9 cellular contexts compared by ENCODE assay signal in genomic region chr16:87581867-87582220, GRCh38. TPM values are rescaled to one million over a fixed set of nuclear protein-coding genes. Genes with fewer than 3 reads are reported as not detected.
DNase-seq lines count a peak whose midpoint lies in the region; ATAC-seq and TF ChIP-seq lines count a peak whose summit lies in the region.
"Had no signal": no experiment of that assay in that cellular context is flagged by ENCODE, and none has a peak within 500 bp of the region (broad histone marks: within the 10 kb centered on the region; RNA-seq: fewer than 3 reads in every experiment).

No MANE protein-coding gene starts in this region.

- peak; percentile 63 for DNase-seq in BE2C
- DNase-seq in RPMI7951 (ENCODE audit: low read depth): peak; percentile 98
- peak; percentile 99 for DNase-seq in fibroblast of mammary gland (ENCODE audit: low read depth)
- no peak for DNase-seq in neuronal stem cell (ENCODE audit: low spot score)
- no peak for DNase-seq in GM19238 (ENCODE audit: insufficient read length, low spot score)
- DNase-seq in DMS114 treated with DMSO at 0.1 percent for 48 hours (lab: John Stamatoyannopoulos, UW; ENCODE audit: unreplicated experiment): no peak
- no peak for DNase-seq in NCI-H748 treated with DMSO at 0.1 percent for 48 hours (lab: John Stamatoyannopoulos, UW)
- DNase-seq: Karpas-422 had no signal

- no peaks in the 10 kb centered on the region for H3K79me1 ChIP-seq in neuronal stem cell (ENCODE audit: low read depth, low read length)

- no peak overlapping the region for H3K9ac ChIP-seq in neuronal stem cell (ENCODE audit: low read depth, low read length, poor library complexity)

- WGBS in neuronal stem cell (ENCODE audit: extremely low coverage in 2 of 2, insufficient read length in 2 of 2, insufficient replicate concordance in 1 of 2), 2 donors: no CpG with 5 or more reads among the region's 5 CpGs

- H2BK15ac ChIP-seq in neuronal stem cell (ENCODE audit: low read length): peak overlapping the region; percentile 44

- H3K4ac ChIP-seq in neuronal stem cell (ENCODE audit: low read length): no peak overlapping the region

- H3K4me1 ChIP-seq in BE2C: peaks cover 23% of the 10 kb centered on the region
- peaks cover 7 to 9% of the 10 kb centered on the region in 2 donors for H3K4me1 ChIP-seq in neuronal stem cell (ENCODE audit: control insufficient read depth in 2 of 2, insufficient read depth in 1 of 2, low read depth in 1 of 2, low read length in 2 of 2)

- H2AK5ac ChIP-seq in neuronal stem cell (ENCODE audit: low read depth, low read length): no peak overlapping the region

- H3K9me3 ChIP-seq in BE2C (no peaks in the 10 kb centered on the region), neuronal stem cell (replicated peaks in 1 of 2; ENCODE audit: control insufficient read depth in 2 of 2, insufficient read depth in 1 of 2, low read depth in 1 of 2, low read length in 2 of 2) (no peaks in the 10 kb centered on the region)

- no peak overlapping the region for H2BK120ac ChIP-seq in neuronal stem cell (ENCODE audit: low read depth, low read length)

- H3K4me2 ChIP-seq in neuronal stem cell (ENCODE audit: insufficient read depth, low read length, poor library complexity, severe bottlenecking): no peak overlapping the region

- no peak overlapping the region for H3K27ac ChIP-seq in neuronal stem cell (replicated peaks; ENCODE audit: low read length)

- H2BK12ac ChIP-seq in neuronal stem cell (ENCODE audit: low read length): no peak overlapping the region

- no peak overlapping the region for H4K91ac ChIP-seq in neuronal stem cell (ENCODE audit: low read depth, low read length, poor library complexity)

- no peak overlapping the region for H3K18ac ChIP-seq in neuronal stem cell (ENCODE audit: low read length)

- no peak overlapping the region for H3K23ac ChIP-seq in neuronal stem cell (ENCODE audit: low read depth, low read length, poor library complexity)

- TF ChIP-seq CTCF in BE2C (IDR thresholded peaks at IDR 0.05; ENCODE audit: low read depth, low read length) (no peak), fibroblast of mammary gland (conservative IDR thresholded peaks at IDR 0.05; ENCODE audit: control insufficient read depth, insufficient read depth, low read depth, low read length) (no peak)

- ATAC-seq in GM21526 (IDR thresholded peaks at IDR 0.05; ENCODE audit: low FRiP score, unreplicated experiment): no peak

- H2BK5ac ChIP-seq in neuronal stem cell (ENCODE audit: low read length): no peak overlapping the region

- no peak overlapping the region for H4K8ac ChIP-seq in neuronal stem cell (ENCODE audit: low read depth, low read length)

- H3K4me3 ChIP-seq in BE2C (ENCODE audit: low read depth, low read length) (no peak overlapping the region), fibroblast of mammary gland (ENCODE audit: control insufficient read depth, low read depth, low read length) (peak overlapping the region; percentile 19), neuronal stem cell (ENCODE audit: low read length in 2 of 2) (no peak overlapping the region)

- peak overlapping the region; percentile 95 for H2AFZ ChIP-seq in neuronal stem cell (ENCODE audit: low read length)

- H3K36me3 ChIP-seq in BE2C (no peaks in the 10 kb centered on the region), neuronal stem cell (replicated peaks in 1 of 2; ENCODE audit: control insufficient read depth in 2 of 2, insufficient read depth in 2 of 2, low read length in 2 of 2) (no peaks in the 10 kb centered on the region)

- H3K27me3 ChIP-seq in BE2C (no peaks in the 10 kb centered on the region), neuronal stem cell (ENCODE audit: control insufficient read depth in 3 of 3, insufficient read depth in 3 of 3, low read depth in 1 of 3, low read length in 3 of 3) (peaks cover 0 to 34% (median 0%) of the 10 kb centered on the region in 3 experiments)

- no peak overlapping the region for H3K14ac ChIP-seq in neuronal stem cell (ENCODE audit: low read length)

RNA-seq across cellular contexts. Expression of gene JPH3, which starts 20.5 kb away (rescaled TPM):
- 15.0 TPM for polyA plus RNA-seq in BE2C (2012; ENCODE audit: insufficient read depth, insufficient read length, low read depth)
- not detected in 2 replicates for total RNA-seq in RPMI7951 (2014; rRNA removed; shearing (Covaris generic))
- polyA plus RNA-seq in neuronal stem cell (2013, experiment 1 of 2): 18.1 TPM
- 17.6 TPM for polyA plus RNA-seq in neuronal stem cell (2013, experiment 2 of 2)

Comparison
In these comparisons a context has a peak if more than half of its experiments do, and no peak if none do; other contexts are left out.
1. DNase-seq: peak in BE2C (single experiment), RPMI7951 (single experiment) and fibroblast of mammary gland (single experiment); none in neuronal stem cell (single experiment), GM19238 (single experiment), DMS114 treated with DMSO at 0.1 percent for 48 hours (single experiment) and NCI-H748 treated with DMSO at 0.1 percent for 48 hours (single experiment).